ENCODE assay signal across 1 cellular context in the genomic region with DNA sequence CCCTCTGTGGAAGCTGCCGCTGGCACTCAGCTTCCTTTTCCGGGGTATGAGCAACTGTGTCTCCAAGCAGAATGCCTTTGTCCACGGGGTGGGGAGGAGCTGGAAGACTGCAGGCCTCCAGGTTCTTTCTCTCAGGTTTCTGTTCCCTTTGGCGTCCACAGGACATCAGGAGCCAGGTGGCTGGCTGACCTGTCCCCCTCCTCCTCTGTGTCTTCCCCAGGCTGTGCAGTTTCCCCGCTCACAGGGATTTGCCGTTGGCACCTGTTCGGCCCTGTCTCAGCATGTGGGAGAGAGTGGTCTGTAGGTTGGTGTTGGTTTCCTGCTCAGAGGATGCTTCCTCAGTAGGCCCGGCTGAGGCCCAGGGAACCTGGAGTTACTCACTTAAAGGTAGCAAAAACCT.
TF ChIP-seq lines count a peak whose summit lies in the region.

No MANE protein-coding gene starts in this region.

TF ChIP-seq in IMR-90, 13 proteins besides CTCF, POLR2A, EP300 and RAD21:
- TF ChIP-seq BHLHE40 (IDR thresholded peaks at IDR 0.05; ENCODE audit: low read depth, low read length) (no peak), RFX5 (IDR thresholded peaks at IDR 0.05; ENCODE audit: low read depth, low read length) (no peak), ELK1 (IDR thresholded peaks at IDR 0.05; ENCODE audit: borderline replicate concordance, low read depth, low read length) (no peak), USF2 (IDR thresholded peaks at IDR 0.05; ENCODE audit: low read depth, low read length) (no peak), SMC3 (IDR thresholded peaks at IDR 0.05; ENCODE audit: low read depth, low read length) (no peak), CEBPB (IDR thresholded peaks at IDR 0.05; ENCODE audit: low read depth, low read length) (no peak), MAZ (IDR thresholded peaks at IDR 0.05; ENCODE audit: borderline replicate concordance, low read depth, low read length) (no peak), MXI1 (IDR thresholded peaks at IDR 0.05; ENCODE audit: borderline replicate concordance, low read depth, low read length) (no peak), MAFK (IDR thresholded peaks at IDR 0.05; ENCODE audit: low read depth, low read length) (no peak), RCOR1 (IDR thresholded peaks at IDR 0.05; ENCODE audit: insufficient replicate concordance, low read length) (no peak), CHD1 (IDR thresholded peaks at IDR 0.05; ENCODE audit: low read depth, low read length) (no peak), NFE2L2 (IDR thresholded peaks at IDR 0.05; ENCODE audit: low read depth, low read length) (no peak)
